14 cellular contexts compared by ENCODE assay signal in genomic region chr11:129249351-129249750, GRCh38. TPM values are rescaled to one million over a fixed set of nuclear protein-coding genes. Genes with fewer than 3 reads are reported as not detected.
DNase-seq lines count a peak whose midpoint lies in the region; ATAC-seq and TF ChIP-seq lines count a peak whose summit lies in the region.
"Had no signal": no experiment of that assay in that cellular context is flagged by ENCODE, and none has a peak within 500 bp of the region (broad histone marks: within the 10 kb centered on the region; RNA-seq: fewer than 3 reads in every experiment).

No MANE protein-coding gene starts in this region.

- H3K79me2 ChIP-seq in ACC112 (ENCODE audit: control insufficient read depth, insufficient read depth, low read length, unreplicated experiment) = peaks cover 28% of the 10 kb centered on the region

- ATAC-seq in gastroesophageal sphincter = no peak
- ATAC-seq: T-helper 17 cell had no signal

- H3K4me1 ChIP-seq in ACC112 (ENCODE audit: control insufficient read depth, insufficient read depth, low read length, unreplicated experiment) (peaks cover 41% of the 10 kb centered on the region), ovary (ENCODE audit: insufficient read depth) (peaks cover 2% of the 10 kb centered on the region), gastroesophageal sphincter (peaks cover 0 to 9% (median 0%) of the 10 kb centered on the region in 3 donors)
- H3K4me1 ChIP-seq: uterus had no signal

- TF ChIP-seq POLR2A in ovary (IDR thresholded peaks at IDR 0.05) (no peak), gastroesophageal sphincter (IDR thresholded peaks at IDR 0.05) (no peak)

- no peak for TF ChIP-seq CTCF in ovary (IDR thresholded peaks at IDR 0.05)
- TF ChIP-seq CTCF in gastroesophageal sphincter (IDR thresholded peaks at IDR 0.05) = no peak

- H3K36me3 ChIP-seq in ACC112 (ENCODE audit: insufficient read depth, low read length) = no peaks in the 10 kb centered on the region
- H3K36me3 ChIP-seq in ovary = no peaks in the 10 kb centered on the region
- no peaks in the 10 kb centered on the region for H3K36me3 ChIP-seq in gastroesophageal sphincter
- H3K36me3 ChIP-seq: uterus had no signal

- H3K27ac ChIP-seq in ACC112 (ENCODE audit: low read depth, low read length) (peak overlapping the region; percentile 79), ovary (no peak overlapping the region), gastroesophageal sphincter (no peak overlapping the region)
- H3K27ac ChIP-seq: uterus had no signal

- H3K27me3 ChIP-seq in ACC112 (ENCODE audit: insufficient read depth, low read length) (no peaks in the 10 kb centered on the region), ovary (no peaks in the 10 kb centered on the region), gastroesophageal sphincter (no peaks in the 10 kb centered on the region)
- H3K27me3 ChIP-seq: uterus had no signal

- WGBS in ovary, 3 donors = 72 to 94% (median 76%) methylated on average over 4 of the region's 4 CpGs
- 76 to 93% methylated on average over 4 of the region's 4 CpGs for WGBS in gastroesophageal sphincter (ENCODE audit: low coverage in 1 of 2), 2 donors

- no peak overlapping the region for H2AFZ ChIP-seq in ACC112 (ENCODE audit: low read length, unreplicated experiment)

- TF ChIP-seq EP300 in ovary (IDR thresholded peaks at IDR 0.05) (no peak), gastroesophageal sphincter (IDR thresholded peaks at IDR 0.05) (no peak)

- peak; percentile 94 for DNase-seq in HCEC 1CT
- peak; percentile 93 for DNase-seq in amniotic epithelial cell (ENCODE audit: low read depth)
- peak; percentile 92 for DNase-seq in iris pigment epithelial cell (ENCODE audit: low read depth)
- DNase-seq in ovary = no peak
- DNase-seq in NCI-H345 treated with DMSO at 0.1 percent for 48 hours (lab: John Stamatoyannopoulos, UW; ENCODE audit: unreplicated experiment) = no peak
- no peak for DNase-seq in NCI-H1092 (lab: John Stamatoyannopoulos, UW)
- DNase-seq: activated CD4-positive, alpha-beta T cell treated with anti-CD3 and anti-CD28 coated beads, Interleukin-2, amount 50 U/mL, for 1 hour; activated effector memory CD4-positive, alpha-beta T cell treated with anti-CD3 and anti-CD28 coated beads, Interleukin-2, amount 50 U/mL, for 16 hours; cerebellar nuclear complex; left cardiac atrium; T-helper 17 cell; uterus had no signal

- intact Hi-C loops in ovary (cut with DNase I) = no loop called here

- H3K9me3 ChIP-seq in ovary (no peaks in the 10 kb centered on the region), gastroesophageal sphincter (no peaks in the 10 kb centered on the region)
- H3K9me3 ChIP-seq: uterus had no signal

- no peak overlapping the region for H3K4me3 ChIP-seq in ACC112 (ENCODE audit: low read depth, low read length)
- no peak overlapping the region for H3K4me3 ChIP-seq in ovary
- no peak overlapping the region for H3K4me3 ChIP-seq in gastroesophageal sphincter
- H3K4me3 ChIP-seq: uterus had no signal

RNA-seq across cellular contexts. Expression of gene ARHGAP32, which starts 57.2 kb away (rescaled TPM):
- total RNA-seq in ovary = 10 to 100 TPM; 22.3 to 34.8 (median 31.6) TPM
- 10 to 100 TPM in 1 of 2 donors, 1 to 10 TPM in 1; 5.9 to 12.4 TPM for polyA plus RNA-seq in ovary
- total RNA-seq in gastroesophageal sphincter = 10 to 100 TPM in 3 of 4 donors, 1 to 10 TPM in 1; 9.8 to 18.8 (median 16.2) TPM

Comparison
In these comparisons a context has a peak if more than half of its experiments do, and no peak if none do; other contexts are left out.
1. DNase-seq: peak in HCEC 1CT (single experiment), amniotic epithelial cell (single experiment) and iris pigment epithelial cell (single experiment); none in ovary (0 of 5), NCI-H345 treated with DMSO at 0.1 percent for 48 hours (single experiment) and NCI-H1092 (single experiment).